Comparison of ENCODE assay signal across 8 cellular contexts in the genomic region with DNA sequence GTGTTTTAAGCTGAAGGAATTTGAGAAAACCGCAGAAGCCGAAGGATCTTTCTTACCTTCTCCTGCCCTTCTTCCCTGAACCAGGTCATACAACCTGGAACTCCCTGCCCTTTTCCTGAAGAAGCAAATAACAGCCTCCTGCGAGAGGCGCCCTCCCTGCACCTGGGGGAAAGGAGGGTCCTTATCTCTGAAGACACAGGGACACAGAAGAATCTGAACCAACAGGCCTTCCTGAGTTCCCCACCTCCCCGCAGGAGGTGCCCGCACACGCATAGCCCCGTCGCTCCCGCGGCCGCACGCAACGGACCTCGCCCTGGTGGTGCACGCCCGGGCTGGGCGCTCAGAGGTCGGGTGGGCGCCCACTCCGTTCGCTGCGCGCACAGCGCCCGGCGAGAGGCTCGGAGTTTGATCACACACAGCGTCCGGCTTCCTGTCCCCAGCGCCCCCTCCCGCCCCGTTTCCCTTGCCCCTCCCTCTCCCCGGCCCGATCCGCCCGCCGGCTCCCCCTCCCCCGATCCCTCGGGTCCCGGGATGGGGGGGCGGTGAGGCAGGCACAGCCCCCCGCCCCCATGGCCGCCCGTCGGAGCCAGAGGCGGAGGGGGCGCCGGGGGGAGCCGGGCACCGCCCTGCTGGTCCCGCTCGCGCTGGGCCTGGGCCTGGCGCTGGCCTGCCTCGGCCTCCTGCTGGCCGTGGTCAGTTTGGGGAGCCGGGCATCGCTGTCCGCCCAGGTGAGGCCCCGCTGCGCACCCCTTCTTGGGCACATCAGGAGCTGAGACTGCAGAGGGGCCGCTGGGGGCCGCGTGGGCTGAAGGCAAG. TPM values are rescaled to one million over a fixed set of nuclear protein-coding genes. Genes with fewer than 3 reads are reported as not detected.
DNase-seq lines count a peak whose midpoint lies in the region; ATAC-seq and TF ChIP-seq lines count a peak whose summit lies in the region.

A gene with protein sequence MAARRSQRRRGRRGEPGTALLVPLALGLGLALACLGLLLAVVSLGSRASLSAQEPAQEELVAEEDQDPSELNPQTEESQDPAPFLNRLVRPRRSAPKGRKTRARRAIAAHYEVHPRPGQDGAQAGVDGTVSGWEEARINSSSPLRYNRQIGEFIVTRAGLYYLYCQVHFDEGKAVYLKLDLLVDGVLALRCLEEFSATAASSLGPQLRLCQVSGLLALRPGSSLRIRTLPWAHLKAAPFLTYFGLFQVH (plus strand): TSS at position 474 of the 816 bp plus-strand sequence. CDS start 96 bp downstream, at position 570.

- TF ChIP-seq CTCF in Peyer's patch (IDR thresholded peaks at IDR 0.05) (peak in 3 of 6 experiments; percentile 5 to 16 (median 10)), left ventricle myocardium inferior (IDR thresholded peaks at IDR 0.05; ENCODE audit: borderline replicate concordance) (peak; percentile 48)

- DNase-seq in Peyer's patch (peak; percentile 74 to 88 (median 81)), left ventricle myocardium inferior (peak; percentile 79), posterior cingulate gyrus (peak in 9 of 10 donors; percentile 39 to 90 (median 61))
- DNase-seq in activated naive CD8-positive, alpha-beta T cell treated with anti-CD3 and anti-CD28 coated beads, Interleukin-2, amount 50 U/mL, for 24 hours, result peak; percentile 68

- H3K9me3 ChIP-seq in Peyer's patch (no peaks in the 10 kb centered on the region), left ventricle myocardium inferior (replicated peaks) (no peaks in the 10 kb centered on the region)

- H3K27me3 ChIP-seq in Peyer's patch (no peaks in the 10 kb centered on the region), left ventricle myocardium inferior (ENCODE audit: low read depth) (no peaks in the 10 kb centered on the region)

- H3K36me3 ChIP-seq in Peyer's patch, result no peaks in the 10 kb centered on the region
- H3K36me3 ChIP-seq in left ventricle myocardium inferior, result peaks cover 14% of the 10 kb centered on the region

- H3K27ac Mint-ChIP-seq in activated naive CD8-positive, alpha-beta T cell treated with anti-CD3 and anti-CD28 coated beads, Interleukin-2, amount 50 U/mL, for 24 hours, result peak within 1 kb of the TSS; percentile 72

- peak; percentile 44 for ATAC-seq in activated naive CD8-positive, alpha-beta T cell treated with anti-CD3 and anti-CD28 coated beads, Interleukin-2, amount 50 U/mL, for 24 hours
- ATAC-seq in HG02763 (IDR thresholded peaks at IDR 0.05; ENCODE audit: unreplicated experiment) (no peak), HG02970 (IDR thresholded peaks at IDR 0.05; ENCODE audit: low FRiP score, unreplicated experiment) (no peak), GM21526 (IDR thresholded peaks at IDR 0.05; ENCODE audit: low FRiP score, unreplicated experiment) (no peak)

- H3K36me3 Mint-ChIP-seq in activated naive CD8-positive, alpha-beta T cell treated with anti-CD3 and anti-CD28 coated beads, Interleukin-2, amount 50 U/mL, for 24 hours (ENCODE audit: low read depth), result no peaks in the 10 kb centered on the region

- H3K27ac ChIP-seq in Peyer's patch, result peak within 1 kb of the TSS; percentile 85 to 94 (median 92)
- H3K27ac ChIP-seq in left ventricle myocardium inferior (replicated peaks), result peak within 1 kb of the TSS; percentile 96

- H3K9me3 Mint-ChIP-seq in activated naive CD8-positive, alpha-beta T cell treated with anti-CD3 and anti-CD28 coated beads, Interleukin-2, amount 50 U/mL, for 24 hours, result no peaks in the 10 kb centered on the region

- intact Hi-C loops in left ventricle myocardium inferior (cut with micrococcal nuclease), result no loop called here
- intact Hi-C loops in posterior cingulate gyrus (cut with DNase I), result no loop called here

- H3K27me3 Mint-ChIP-seq in activated naive CD8-positive, alpha-beta T cell treated with anti-CD3 and anti-CD28 coated beads, Interleukin-2, amount 50 U/mL, for 24 hours, result peaks cover 4% of the 10 kb centered on the region

- peak within 1 kb of the TSS; percentile 77 for H3K4me3 Mint-ChIP-seq in activated naive CD8-positive, alpha-beta T cell treated with anti-CD3 and anti-CD28 coated beads, Interleukin-2, amount 50 U/mL, for 24 hours

- TF ChIP-seq POLR2A in Peyer's patch (IDR thresholded peaks at IDR 0.05), result peak in 1 of 2 donors; percentile 40

- peaks cover 0 to 19% (median 13%) of the 10 kb centered on the region in 4 donors for H3K4me1 ChIP-seq in Peyer's patch
- peaks cover 44% of the 10 kb centered on the region for H3K4me1 ChIP-seq in left ventricle myocardium inferior

- peaks cover 56% of the 10 kb centered on the region for H3K4me1 Mint-ChIP-seq in activated naive CD8-positive, alpha-beta T cell treated with anti-CD3 and anti-CD28 coated beads, Interleukin-2, amount 50 U/mL, for 24 hours

- H3K4me3 ChIP-seq in GM08714 (ENCODE audit: low read length) (peak within 1 kb of the TSS; percentile 66), Peyer's patch (peak within 1 kb of the TSS; percentile 64 to 80 (median 72)), left ventricle myocardium inferior (peak within 1 kb of the TSS; percentile 89)

RNA-seq across cellular contexts. Expression of the gene that starts here (rescaled TPM):
- 10 to 100 TPM in 3 of 4 donors, 1 to 10 TPM in 1; 7.6 to 58.6 (median 15.2) TPM for total RNA-seq in Peyer's patch
- 29.9 TPM for total RNA-seq in left ventricle myocardium inferior
